8 cellular contexts compared by ENCODE assay signal in genomic region chr3:41198950-41199865, GRCh38. TPM values are rescaled to one million over a fixed set of nuclear protein-coding genes. Genes with fewer than 3 reads are reported as not detected.
A peak's percentile ranks its signal among the peaks of the same experiment; 100 is the strongest.
DNase-seq lines count a peak whose midpoint lies in the region; FAIRE-seq and TF ChIP-seq lines count a peak whose summit lies in the region.

CTNNB1 (plus strand) TSS chr3:41199505; CDS start chr3:41224069, 24,564 bp downstream.

- peaks cover 13% of the 10 kb centered on the region for H3K36me3 ChIP-seq in SJSA1
- no peaks in the 10 kb centered on the region for H3K36me3 ChIP-seq in neutrophil

- H3K9me3 ChIP-seq in SJSA1 (replicated peaks), result no peaks in the 10 kb centered on the region
- H3K9me3 ChIP-seq in neutrophil, result no peaks in the 10 kb centered on the region

- FAIRE-seq in frontal cortex (lab: Jason Lieb, UNC), result no peak

- H3K27me3 ChIP-seq in SJSA1 (replicated peaks) (0 out of 2 replicates have a peak, but pooled peaks cover 3% of the 10 kb centered on the region), neutrophil (peaks cover 3% of the 10 kb centered on the region)

- peaks cover 27% of the 10 kb centered on the region for H3K4me1 ChIP-seq in SJSA1 (replicated peaks)
- peaks cover 39% of the 10 kb centered on the region in 2 experiments for H3K4me1 ChIP-seq in neutrophil (ENCODE audit: control insufficient read depth in 1 of 2, insufficient read depth in 1 of 2, low read depth in 1 of 2, low read length in 1 of 2)

- H3K4me3 ChIP-seq in LNCaP clone FGC (ENCODE audit: low read depth, low read length) (peak within 1 kb of the TSS; percentile 82), SJSA1 (peak within 1 kb of the TSS; percentile 95), neutrophil (ENCODE audit: low read depth in 1 of 2, low read length in 1 of 2) (peak within 1 kb of the TSS; percentile 82 to 83)

- DNase-seq in ELR (ENCODE audit: low read depth) (peak; percentile 94), GOT3 (lab: John Stamatoyannopoulos, UW) (peak; percentile 92), LNCaP clone FGC (ENCODE audit: low read depth) (peak; percentile 86), SJSA1 (ENCODE audit: low read depth in 1 of 2, low spot score in 2 of 2) (peak; percentile 84 to 94), frontal cortex (ENCODE audit: low spot score in 2 of 2) (peak; percentile 79 to 88), substantia nigra (lab: John Stamatoyannopoulos, UW) (peak; percentile 43 to 94 (median 84))
- DNase-seq in activated naive CD4-positive, alpha-beta T cell treated with Interleukin-2 at 50 U/mL for 16 hours, result peak; percentile 92

- TF ChIP-seq CTCF in LNCaP clone FGC (IDR thresholded peaks at IDR 0.05; ENCODE audit: control insufficient read depth, extremely low read depth, insufficient read depth), result peak; percentile 6; the same call in 1 of the 2 replicates
- TF ChIP-seq CTCF in neutrophil (IDR thresholded peaks at IDR 0.05), result no peak

- H3K27ac ChIP-seq in SJSA1 (peak within 1 kb of the TSS; percentile 95), neutrophil (peak within 1 kb of the TSS; percentile 92), substantia nigra (ENCODE audit: low read depth, low read length, poor library complexity, severe bottlenecking) (peak within 1 kb of the TSS; percentile 87)

RNA-seq across cellular contexts. Expression of gene CTNNB1, which starts in this region (rescaled TPM):
- 501 and 574 TPM in 2 replicates for total RNA-seq in SJSA1 (2014; rRNA removed; shearing (Covaris generic))
- 962 TPM for total RNA-seq in frontal cortex

Comparison
In these comparisons a context has a peak if more than half of its experiments do, and no peak if none do; other contexts are left out.
1. Peak in every context shown above with its lines: DNase-seq, H3K4me3 ChIP-seq and H3K27ac ChIP-seq.